In genomic region chr6:6004147-6004995, GRCh38 we compare ENCODE assay signal across 9 cellular contexts. TPM values are rescaled to one million over a fixed set of nuclear protein-coding genes. Genes with fewer than 3 reads are reported as not detected.
DNase-seq lines count a peak whose midpoint lies in the region; ATAC-seq lines count a peak whose summit lies in the region.
"Had no signal": no experiment of that assay in that cellular context is flagged by ENCODE, and none has a peak within 500 bp of the region (broad histone marks: within the 10 kb centered on the region; RNA-seq: fewer than 3 reads in every experiment).

No MANE protein-coding gene starts in this region.

- no peak overlapping the region for H3K27ac ChIP-seq in esophagus (ENCODE audit: low read depth in 2 of 2, low read length in 1 of 2)

- H3K4me1 ChIP-seq in esophagus (ENCODE audit: control insufficient read depth in 2 of 2, insufficient read depth in 2 of 2, low read length in 1 of 2): peaks cover 14 to 26% of the 10 kb centered on the region in 2 donors

- H3K27me3 ChIP-seq in esophagus (ENCODE audit: control insufficient read depth in 1 of 2, insufficient read depth in 2 of 2, low read length in 2 of 2): peaks cover 8 to 58% of the 10 kb centered on the region in 2 donors

- H3K36me3 ChIP-seq in esophagus (ENCODE audit: control insufficient read depth in 2 of 2, insufficient read depth in 2 of 2, low read length in 1 of 2): no peaks in the 10 kb centered on the region

- DNase-seq in NCI-H2029 (lab: John Stamatoyannopoulos, UW) (peak; percentile 47), retina (peak; percentile 84), NCI-H1048 (lab: John Stamatoyannopoulos, UW) (no peak), NCI-H2196 treated with DMSO at 0.1 percent for 48 hours (lab: John Stamatoyannopoulos, UW; ENCODE audit: unreplicated experiment) (no peak), left colon (no peak)

- intact Hi-C loops in left colon (cut with DNase I, micrococcal nuclease): no loop called here

- no peak for ATAC-seq in left colon
- no peak for ATAC-seq in HG02610 (IDR thresholded peaks at IDR 0.05; ENCODE audit: unreplicated experiment)

- 14 to 15% methylated on average over 49 of the region's 49 CpGs for WGBS in esophagus, 2 donors

- H3K4me3 ChIP-seq in GM08714 (ENCODE audit: low read length): peak overlapping the region; percentile 52
- peak overlapping the region; percentile 31 to 33 for H3K4me3 ChIP-seq in esophagus (ENCODE audit: low read depth in 1 of 2, low read length in 2 of 2)

- H3K9me3 ChIP-seq in esophagus (ENCODE audit: control insufficient read depth in 2 of 2, insufficient read depth in 1 of 2, low read depth in 1 of 2, low read length in 1 of 2): peaks cover 0 to 26% of the 10 kb centered on the region in 2 donors

RNA-seq across cellular contexts. Expression of gene NRN1, which starts 2.4 kb away (rescaled TPM):
- 1 to 10 TPM; 2.5 to 3.3 TPM for polyA plus RNA-seq in esophagus
- 1 to 10 TPM; 2.1 to 4.9 TPM for total RNA-seq in left colon
- total RNA-seq: HT-29 had no signal

Comparison
In these comparisons a context has a peak if more than half of its experiments do, and no peak if none do; other contexts are left out.
1. DNase-seq: peak in NCI-H2029 (single experiment) and retina (single experiment); none in NCI-H1048 (single experiment), NCI-H2196 treated with DMSO at 0.1 percent for 48 hours (single experiment) and left colon (0 of 2).